In genomic region chr10:31320179-31320597, GRCh38 we compare ENCODE assay signal across 8 cellular contexts. TPM values are rescaled to one million over a fixed set of nuclear protein-coding genes. Genes with fewer than 3 reads are reported as not detected.
DNase-seq lines count a peak whose midpoint lies in the region; ATAC-seq and TF ChIP-seq lines count a peak whose summit lies in the region.

No MANE protein-coding gene starts in this region.

- peak overlapping the region; percentile 88 for H3K27ac Mint-ChIP-seq in CD4-positive, alpha-beta T cell
- H3K27ac Mint-ChIP-seq in activated CD8-positive, alpha-beta memory T cell treated with anti-CD3 and anti-CD28 coated beads, Interleukin-2, amount 10 ng/mL, durations not matched to agents 7 days and 5 days, result peak overlapping the region; percentile 93
- H3K27ac Mint-ChIP-seq in endodermal cell, result no peak overlapping the region

- peaks cover 29% of the 10 kb centered on the region for H3K36me3 Mint-ChIP-seq in CD4-positive, alpha-beta T cell (ENCODE audit: low read depth)
- peaks cover 5% of the 10 kb centered on the region for H3K36me3 Mint-ChIP-seq in activated CD8-positive, alpha-beta memory T cell treated with anti-CD3 and anti-CD28 coated beads, Interleukin-2, amount 10 ng/mL, durations not matched to agents 7 days and 5 days
- no peaks in the 10 kb centered on the region for H3K36me3 Mint-ChIP-seq in endodermal cell (ENCODE audit: low read depth)

- peak; percentile 7 for ATAC-seq in CD4-positive, alpha-beta T cell (ENCODE audit: poor library complexity)
- peak; percentile 14 for ATAC-seq in activated CD8-positive, alpha-beta memory T cell treated with anti-CD3 and anti-CD28 coated beads, Interleukin-2, amount 10 ng/mL, durations not matched to agents 7 days and 5 days
- no peak for ATAC-seq in HG02870 (IDR thresholded peaks at IDR 0.05; ENCODE audit: unreplicated experiment)

- peak; percentile 17 to 59 (median 36) for DNase-seq in CD4-positive, alpha-beta T cell
- DNase-seq in GM20000 (ENCODE audit: low spot score), result peak; percentile 48
- DNase-seq in activated CD8-positive, alpha-beta memory T cell treated with anti-CD3 and anti-CD28 coated beads, Interleukin-2, amount 10 ng/mL, durations not matched to agents 7 days and 5 days, result peak; percentile 74
- peak; percentile 76 for DNase-seq in endodermal cell
- peak; percentile 31 for DNase-seq in stomach

- H3K36me3 ChIP-seq in KMS-11 (ENCODE audit: insufficient read depth) (no peaks in the 10 kb centered on the region), endodermal cell (ENCODE audit: control insufficient read depth, insufficient read depth, low read length) (no peaks in the 10 kb centered on the region), mucosa of stomach (ENCODE audit: control insufficient read depth, insufficient read depth, low read length) (no peaks in the 10 kb centered on the region), stomach (no peaks in the 10 kb centered on the region)

- peak overlapping the region; percentile 65 for H2AFZ ChIP-seq in KMS-11 (ENCODE audit: low read depth)

- peak overlapping the region; percentile 85 for H3K4me3 Mint-ChIP-seq in CD4-positive, alpha-beta T cell
- peak overlapping the region; percentile 94 for H3K4me3 Mint-ChIP-seq in activated CD8-positive, alpha-beta memory T cell treated with anti-CD3 and anti-CD28 coated beads, Interleukin-2, amount 10 ng/mL, durations not matched to agents 7 days and 5 days
- H3K4me3 Mint-ChIP-seq in endodermal cell, result peak overlapping the region; percentile 85

- CTCF ChIA-PET in CD4-positive, alpha-beta T cell (lab: Charles Lee), result no interaction called here
- CTCF ChIA-PET in activated CD8-positive, alpha-beta memory T cell treated with anti-CD3 and anti-CD28 coated beads, Interleukin-2, amount 10 ng/mL, durations not matched to agents 7 days and 5 days (lab: Charles Lee), result interaction anchor here (1.3 kb wide), 1 partner anchor 236 kb away, joined by 3 read pairs; no protein-coding TSS in a partner anchor

- POLR2A ChIA-PET in CD4-positive, alpha-beta T cell (lab: Charles Lee), result interaction anchor here (0.6 to 4.7 kb wide), 3 partner anchors 9 to 519 kb away, joined by 3 to 27 read pairs (median 4); partner anchors contain the start of gene ZNF438

- H3K9ac ChIP-seq in KMS-11, result peak overlapping the region; percentile 64
- no peak overlapping the region for H3K9ac ChIP-seq in endodermal cell (ENCODE audit: extremely low read depth, low read length, poor library complexity, severe bottlenecking)
- peak overlapping the region; percentile 57 for H3K9ac ChIP-seq in mucosa of stomach (ENCODE audit: low read length)

- H3K4me2 ChIP-seq in KMS-11, result peak overlapping the region; percentile 99

- H3K27me3 ChIP-seq in CD4-positive, alpha-beta T cell (ENCODE audit: control insufficient read depth, insufficient read depth, low read length), result no peaks in the 10 kb centered on the region
- H3K27me3 ChIP-seq in KMS-11 (ENCODE audit: insufficient read depth, low read depth) (no peaks in the 10 kb centered on the region), endodermal cell (ENCODE audit: control insufficient read depth, insufficient read depth, low read length, poor library complexity, severe bottlenecking) (peaks cover 42% of the 10 kb centered on the region), mucosa of stomach (ENCODE audit: control insufficient read depth, insufficient read depth, low read length) (peaks cover 27% of the 10 kb centered on the region), stomach (peaks cover 0 to 26% (median 15%) of the 10 kb centered on the region in 3 donors)

- WGBS in endodermal cell (ENCODE audit: insufficient coverage in 1 of 2, insufficient read length in 1 of 2), 2 experiments, result 0% methylated on average over 13 to 39 of the region's 39 CpGs
- WGBS in stomach, 5 donors, result 0 to 2% (median 1%) methylated on average over 19 to 39 of the region's 39 CpGs

- no peak for TF ChIP-seq CTCF in CD4-positive, alpha-beta T cell (IDR thresholded peaks at IDR 0.05)
- TF ChIP-seq CTCF in GM20000 (IDR thresholded peaks at IDR 0.05; ENCODE audit: extremely low read depth, missing control alignments) (no peak), KMS-11 (conservative IDR thresholded peaks at IDR 0.05; ENCODE audit: low read depth, low read length) (no peak; the same call in 1 of the 2 replicates), endodermal cell (conservative IDR thresholded peaks at IDR 0.05) (no peak), stomach (IDR thresholded peaks at IDR 0.05) (no peak)

- peaks cover 13% of the 10 kb centered on the region; the same call in 1 of the 2 replicates for H4K20me1 ChIP-seq in KMS-11 (ENCODE audit: insufficient read depth)

- H3K4me1 ChIP-seq in KMS-11 (ENCODE audit: low read depth, poor library complexity, severe bottlenecking) (peaks cover 39% of the 10 kb centered on the region), endodermal cell (ENCODE audit: control insufficient read depth, insufficient read depth, low read length) (no peaks in the 10 kb centered on the region), mucosa of stomach (ENCODE audit: control insufficient read depth, insufficient read depth, low read length) (peaks cover 10% of the 10 kb centered on the region), stomach (peaks cover 0 to 44% (median 32%) of the 10 kb centered on the region in 4 donors)

- peaks cover 66% of the 10 kb centered on the region for H3K79me2 ChIP-seq in KMS-11 (ENCODE audit: insufficient read depth, low read depth)

- TF ChIP-seq EP300 in stomach (IDR thresholded peaks at IDR 0.05), result no peak

- H3K9me3 ChIP-seq in CD4-positive, alpha-beta T cell (ENCODE audit: control insufficient read depth, low read length), result no peaks in the 10 kb centered on the region
- no peaks in the 10 kb centered on the region for H3K9me3 ChIP-seq in endodermal cell (ENCODE audit: control insufficient read depth, low read length)
- H3K9me3 ChIP-seq in mucosa of stomach (ENCODE audit: control insufficient read depth, low read length), result no peaks in the 10 kb centered on the region
- H3K9me3 ChIP-seq in stomach, result no peaks in the 10 kb centered on the region

- peak overlapping the region; percentile 98 for H3K27ac ChIP-seq in CD4-positive, alpha-beta T cell (ENCODE audit: low read depth, low read length)
- H3K27ac ChIP-seq in KMS-11 (peak overlapping the region; percentile 87), endodermal cell (ENCODE audit: low read depth, low read length) (peak overlapping the region; percentile 34), stomach (peak overlapping the region; percentile 91 to 99 (median 93))

- H3K4me3 ChIP-seq in KMS-11 (IDR thresholded peaks at IDR 0.05; ENCODE audit: insufficient read depth, low read depth, low read length) (no peak overlapping the region), endodermal cell (ENCODE audit: low read length) (peak overlapping the region; percentile 84), mucosa of stomach (ENCODE audit: low read length) (peak overlapping the region; percentile 32), stomach (peak overlapping the region; percentile 78 to 89 (median 86))

- intact Hi-C loops in CD4-positive, alpha-beta T cell (cut with DNase I, micrococcal nuclease), result loop anchor here in 1 of 2 experiments (2.0 to 10.0 kb wide), 8 partner anchors 29 to 615 kb away; partner anchors contain the start of gene ARHGAP12
- intact Hi-C loops in stomach (cut with DNase I; ENCODE audit: low total_unique reads), result no loop called here

- H3K4me1 Mint-ChIP-seq in CD4-positive, alpha-beta T cell (ENCODE audit: low read depth), result peaks cover 57% of the 10 kb centered on the region
- peaks cover 40% of the 10 kb centered on the region for H3K4me1 Mint-ChIP-seq in activated CD8-positive, alpha-beta memory T cell treated with anti-CD3 and anti-CD28 coated beads, Interleukin-2, amount 10 ng/mL, durations not matched to agents 7 days and 5 days
- H3K4me1 Mint-ChIP-seq in endodermal cell, result peaks cover 6% of the 10 kb centered on the region

- H3K27me3 Mint-ChIP-seq in CD4-positive, alpha-beta T cell, result no peaks in the 10 kb centered on the region
- no peaks in the 10 kb centered on the region for H3K27me3 Mint-ChIP-seq in activated CD8-positive, alpha-beta memory T cell treated with anti-CD3 and anti-CD28 coated beads, Interleukin-2, amount 10 ng/mL, durations not matched to agents 7 days and 5 days
- H3K27me3 Mint-ChIP-seq in endodermal cell (ENCODE audit: insufficient read depth), result peaks cover 74% of the 10 kb centered on the region

- no peaks in the 10 kb centered on the region for H3K9me3 Mint-ChIP-seq in CD4-positive, alpha-beta T cell
- no peaks in the 10 kb centered on the region for H3K9me3 Mint-ChIP-seq in activated CD8-positive, alpha-beta memory T cell treated with anti-CD3 and anti-CD28 coated beads, Interleukin-2, amount 10 ng/mL, durations not matched to agents 7 days and 5 days (ENCODE audit: low read depth)
- H3K9me3 Mint-ChIP-seq in endodermal cell, result no peaks in the 10 kb centered on the region

- TF ChIP-seq POLR2A in stomach (IDR thresholded peaks at IDR 0.05), result no peak

RNA-seq across cellular contexts. Expression of gene ZEB1, which starts 1.2 kb away (rescaled TPM):
- 100 to 1,000 TPM; 132 to 134 TPM for total RNA-seq in CD4-positive, alpha-beta T cell
- total RNA-seq in activated CD8-positive, alpha-beta memory T cell treated with anti-CD3 and anti-CD28 coated beads, Interleukin-2, amount 10 ng/mL, durations not matched to agents 7 days and 5 days, result 10 to 100 TPM; 48.9 to 57.0 TPM
- total RNA-seq in endodermal cell, result under 1 TPM; 0.84 TPM
- 61.1 TPM for polyA plus RNA-seq in endodermal cell (2013, experiment 1 of 2)
- polyA plus RNA-seq in endodermal cell (2013, experiment 2 of 2), result 60.9 TPM
- total RNA-seq in stomach, result 100 to 1,000 TPM in 2 of 5 donors, 10 to 100 TPM in 3; 17.1 to 187 (median 82.9) TPM
- polyA plus RNA-seq in stomach, result 10 to 100 TPM in 2 of 3 donors, 1 to 10 TPM in 1; 7.6 to 31.2 (median 30.9) TPM

Comparison
In these comparisons a context has a peak if more than half of its experiments do, and no peak if none do; other contexts are left out.
1. H3K27ac ChIP-seq: peak in every context shown above with its lines; median percentile 98 in CD4-positive, alpha-beta T cell; 93 in stomach; 87 in KMS-11; 34 in endodermal cell.
2. RNA of gene ZEB1, which starts 1.2 kb away (total RNA-seq): 132 to 134 TPM in CD4-positive, alpha-beta T cell, 17.1 to 187 TPM in stomach and 48.9 to 57.0 TPM in activated CD8-positive, alpha-beta memory T cell treated with anti-CD3 and anti-CD28 coated beads, Interleukin-2, amount 10 ng/mL, durations not matched to agents 7 days and 5 days; 0.84 TPM in endodermal cell; every median in the first group is over 4 times any median in the second.
3. Peak in every context shown above with its lines, with median percentiles within 50 percentile points of each other: DNase-seq and H3K4me3 Mint-ChIP-seq.